In genomic region chr9:124868511-124869465, GRCh38 we compare ENCODE assay signal across 1 cellular context.
TF ChIP-seq lines count a peak whose summit lies in the region.

No MANE protein-coding gene starts in this region.

TF ChIP-seq in HEK293, 187 proteins besides CTCF, POLR2A, EP300 and RAD21 (continued from another document and continues in another):
- no peak for TF ChIP-seq ZSCAN4 (tag by site-specific recombination; IDR thresholded peaks at IDR 0.05)
- TF ChIP-seq ZNF23 (tag by site-specific recombination; IDR thresholded peaks at IDR 0.05; ENCODE audit: borderline replicate concordance) = no peak
- TF ChIP-seq KLF10 (tag by site-specific recombination; IDR thresholded peaks at IDR 0.05) = peak; percentile 38; the same call in 1 of the 2 replicates
- TF ChIP-seq PRDM1 (tag by site-specific recombination; IDR thresholded peaks at IDR 0.05) = no peak
- peak; percentile 82 for TF ChIP-seq ZNF341 (tag by site-specific recombination; IDR thresholded peaks at IDR 0.05; ENCODE audit: low read depth)
- peak; percentile 9; the same call in 1 of the 2 replicates for TF ChIP-seq KLF1 (tag by site-specific recombination; IDR thresholded peaks at IDR 0.05)
- peak; percentile 51; the same call in 1 of the 2 replicates for TF ChIP-seq ZNF24 (tag by site-specific recombination; IDR thresholded peaks at IDR 0.05)
- peak; percentile 64; the same call in 1 of the 2 replicates for TF ChIP-seq ELK4 (IDR thresholded peaks at IDR 0.05; ENCODE audit: borderline replicate concordance, low read depth, low read length)
- TF ChIP-seq SP2 (tag by site-specific recombination; IDR thresholded peaks at IDR 0.05) = peak; percentile 67
- 0 out of 2 replicates have a peak, but pooled peaks have one; percentile 13 for TF ChIP-seq ZIC2 (tag by site-specific recombination; IDR thresholded peaks at IDR 0.05)
- TF ChIP-seq ZNF777 (tag by site-specific recombination; IDR thresholded peaks at IDR 0.05; ENCODE audit: borderline replicate concordance) = no peak
- TF ChIP-seq ZNF623 (tag by site-specific recombination; IDR thresholded peaks at IDR 0.05) = peak; percentile 65
- TF ChIP-seq ZNF664 (tag by site-specific recombination; IDR thresholded peaks at IDR 0.05) = no peak
- TF ChIP-seq ZSCAN5A (tag by site-specific recombination; IDR thresholded peaks at IDR 0.05) = no peak
- TF ChIP-seq SP3 (tag by site-specific recombination; IDR thresholded peaks at IDR 0.05) = peak; percentile 76
- TF ChIP-seq ZEB2 (tag by site-specific recombination; IDR thresholded peaks at IDR 0.05) = peak; percentile 36; the same call in 1 of the 2 replicates
- peak; percentile 34; the same call in 1 of the 2 replicates for TF ChIP-seq ZFP37 (tag by site-specific recombination; IDR thresholded peaks at IDR 0.05)
- TF ChIP-seq HIC1 (tag by site-specific recombination; IDR thresholded peaks at IDR 0.05) = no peak
- peak; percentile 83 for TF ChIP-seq ZFHX2 (tag by site-specific recombination; conservative IDR thresholded peaks at IDR 0.05)
- peak; percentile 19; the same call in 1 of the 2 replicates for TF ChIP-seq ZBTB8A (tag by site-specific recombination; IDR thresholded peaks at IDR 0.05)
- no peak for TF ChIP-seq PRDM10 (tag by site-specific recombination; IDR thresholded peaks at IDR 0.05)
- TF ChIP-seq ZNF639 (tag by site-specific recombination; IDR thresholded peaks at IDR 0.05) = 0 out of 2 replicates have a peak, but pooled peaks have one; percentile 32
- peak; percentile 8; the same call in 1 of the 2 replicates for TF ChIP-seq KLF8 (tag by site-specific recombination; IDR thresholded peaks at IDR 0.05)
- peak; percentile 31; the same call in 1 of the 2 replicates for TF ChIP-seq ZNF561 (tag by site-specific recombination; IDR thresholded peaks at IDR 0.05; ENCODE audit: borderline replicate concordance)
- TF ChIP-seq INSM2 (tag by site-specific recombination; IDR thresholded peaks at IDR 0.05) = no peak
- TF ChIP-seq ZNF692 (tag by site-specific recombination; IDR thresholded peaks at IDR 0.05) = 0 out of 2 replicates have a peak, but pooled peaks have one; percentile 27
- no peak for TF ChIP-seq PRDM2 (tag by site-specific recombination; IDR thresholded peaks at IDR 0.05; ENCODE audit: borderline replicate concordance)
- TF ChIP-seq TRIM28 (IDR thresholded peaks at IDR 0.05; ENCODE audit: borderline replicate concordance, low read length) = no peak
